ENCODE assay signal across 8 cellular contexts in genomic region chr20:46401478-46401860, GRCh38. TPM values are rescaled to one million over a fixed set of nuclear protein-coding genes. Genes with fewer than 3 reads are reported as not detected.
DNase-seq lines count a peak whose midpoint lies in the region; ATAC-seq and TF ChIP-seq lines count a peak whose summit lies in the region.

No MANE protein-coding gene starts in this region.

- H3K9ac ChIP-seq in muscle layer of colon (ENCODE audit: low read length), result no peak overlapping the region

- no peaks in the 10 kb centered on the region for H3K27me3 ChIP-seq in heart right ventricle
- H3K27me3 ChIP-seq in muscle layer of colon (ENCODE audit: control insufficient read depth in 1 of 2, insufficient read depth in 2 of 2, low read length in 2 of 2), result no peaks in the 10 kb centered on the region
- H3K27me3 ChIP-seq in vagina, result no peaks in the 10 kb centered on the region

- H3K27ac ChIP-seq in heart right ventricle (peak overlapping the region; percentile 42 to 81 (median 72)), muscle layer of colon (ENCODE audit: low read depth, low read length) (peak overlapping the region; percentile 55), vagina (peak overlapping the region; percentile 84)

- H3K9me3 ChIP-seq in heart right ventricle (no peaks in the 10 kb centered on the region), muscle layer of colon (ENCODE audit: low read length) (no peaks in the 10 kb centered on the region), vagina (no peaks in the 10 kb centered on the region)

- peak overlapping the region in 1 of 10 donors; percentile 8 for H3K4me3 ChIP-seq in heart right ventricle
- no peak overlapping the region for H3K4me3 ChIP-seq in muscle layer of colon (ENCODE audit: low read depth in 1 of 2, low read length in 2 of 2)
- H3K4me3 ChIP-seq in vagina, result peak overlapping the region; percentile 6 to 25

- TF ChIP-seq POLR2A in vagina (IDR thresholded peaks at IDR 0.05), result no peak

- DNase-seq in heart right ventricle (no peak), Right ventricle myocardium inferior (ENCODE audit: missing footprints) (no peak), vagina (ENCODE audit: extremely low spot score in 2 of 2) (no peak), NCI-H345 (lab: John Stamatoyannopoulos, UW) (no peak)
- no peak for DNase-seq in activated naive CD8-positive, alpha-beta T cell treated with anti-CD3 and anti-CD28 coated beads, Interleukin-2, amount 50 U/mL, for 24 hours
- DNase-seq in stimulated activated CD4-positive, alpha-beta T cell treated with anti-CD3 and anti-CD28 coated beads, Interleukin-2, amount 100 ng/mL, for 48 hours, result no peak

- H3K4me1 Mint-ChIP-seq in activated naive CD8-positive, alpha-beta T cell treated with anti-CD3 and anti-CD28 coated beads, Interleukin-2, amount 50 U/mL, for 24 hours, result peaks cover 65% of the 10 kb centered on the region

- peaks cover 0 to 31% (median 4%) of the 10 kb centered on the region in 9 donors for H3K36me3 ChIP-seq in heart right ventricle
- peaks cover 17% of the 10 kb centered on the region for H3K36me3 ChIP-seq in muscle layer of colon (ENCODE audit: insufficient read depth, low read length)
- peaks cover 0 to 8% of the 10 kb centered on the region in 2 donors for H3K36me3 ChIP-seq in vagina

- ATAC-seq in heart right ventricle (no peak), Right ventricle myocardium inferior (no peak), HG03175 (IDR thresholded peaks at IDR 0.05; ENCODE audit: unreplicated experiment) (no peak)
- ATAC-seq in activated naive CD8-positive, alpha-beta T cell treated with anti-CD3 and anti-CD28 coated beads, Interleukin-2, amount 50 U/mL, for 24 hours, result peak; percentile 7

- peak overlapping the region; percentile 47 for H3K4me3 Mint-ChIP-seq in activated naive CD8-positive, alpha-beta T cell treated with anti-CD3 and anti-CD28 coated beads, Interleukin-2, amount 50 U/mL, for 24 hours

- no peak for TF ChIP-seq CTCF in heart right ventricle (IDR thresholded peaks at IDR 0.05)
- no peak for TF ChIP-seq CTCF in vagina (IDR thresholded peaks at IDR 0.05)

- H3K27me3 Mint-ChIP-seq in activated naive CD8-positive, alpha-beta T cell treated with anti-CD3 and anti-CD28 coated beads, Interleukin-2, amount 50 U/mL, for 24 hours, result no peaks in the 10 kb centered on the region

- no peaks in the 10 kb centered on the region for H3K9me3 Mint-ChIP-seq in activated naive CD8-positive, alpha-beta T cell treated with anti-CD3 and anti-CD28 coated beads, Interleukin-2, amount 50 U/mL, for 24 hours

- peaks cover 34 to 84% (median 75%) of the 10 kb centered on the region in 9 donors for H3K4me1 ChIP-seq in heart right ventricle
- H3K4me1 ChIP-seq in muscle layer of colon (ENCODE audit: insufficient read depth, low read length), result peaks cover 56% of the 10 kb centered on the region
- peaks cover 73% of the 10 kb centered on the region for H3K4me1 ChIP-seq in vagina

- 66 to 71% methylated on average over 2 of the region's 2 CpGs for WGBS in heart right ventricle, 2 donors

- peak overlapping the region; percentile 80 for H3K27ac Mint-ChIP-seq in activated naive CD8-positive, alpha-beta T cell treated with anti-CD3 and anti-CD28 coated beads, Interleukin-2, amount 50 U/mL, for 24 hours

- intact Hi-C loops in heart right ventricle (cut with DNase I) (loop anchor here in 3 of 10 donors (5.0 kb wide), 2 partner anchors 34 to 39 kb away; no protein-coding TSS in a partner anchor), Right ventricle myocardium inferior (cut with DNase I) (no loop called here), vagina (cut with DNase I) (no loop called here)

- H3K36me3 Mint-ChIP-seq in activated naive CD8-positive, alpha-beta T cell treated with anti-CD3 and anti-CD28 coated beads, Interleukin-2, amount 50 U/mL, for 24 hours (ENCODE audit: low read depth), result peaks cover 11% of the 10 kb centered on the region

RNA-seq across cellular contexts. Expression of gene ELMO2, which starts 4.9 kb away (rescaled TPM):
- 10 to 100 TPM; 23.6 to 46.0 (median 28.9) TPM for total RNA-seq in heart right ventricle
- 10 to 100 TPM; 17.2 to 20.2 TPM for polyA plus RNA-seq in heart right ventricle
- total RNA-seq in Right ventricle myocardium inferior, result 38.7 TPM
- 73.9 TPM for total RNA-seq in vagina

Comparison
In these comparisons a context has a peak if more than half of its experiments do, and no peak if none do; other contexts are left out.
1. H3K4me3 ChIP-seq: peak in vagina (2 of 2); none in muscle layer of colon (0 of 2).
2. Peak in every context shown above with its lines, with median percentiles within 50 percentile points of each other: H3K27ac ChIP-seq.